In genomic region chr14:105180598-105181528, GRCh38 we compare ENCODE assay signal across 7 cellular contexts. TPM values are rescaled to one million over a fixed set of nuclear protein-coding genes. Genes with fewer than 3 reads are reported as not detected.
DNase-seq lines count a peak whose midpoint lies in the region; ATAC-seq lines count a peak whose summit lies in the region.

Gene NUDT14 (minus strand): TSS chr14:105181312. CDS start chr14:105181209, 103 bp downstream.

- peaks cover 20% of the 10 kb centered on the region for H3K4me1 Mint-ChIP-seq in activated T-cell treated with anti-CD3 and anti-CD28 coated beads, Interleukin-2, amount 50 U/mL, for 4 hours (ENCODE audit: low read depth)
- H3K4me1 Mint-ChIP-seq in natural killer cell treated with Interleukin-12 subunit alpha and Interleukin-12 subunit beta and Interleukin-15 and Interleukin-18, amount 100 ng/mL, for 72 hours (ENCODE audit: low read depth in 2 of 2) = peaks cover 0 to 11% of the 10 kb centered on the region in 2 donors
- peaks cover 35% of the 10 kb centered on the region for H3K4me1 Mint-ChIP-seq in stimulated activated naive CD8-positive, alpha-beta T cell treated with anti-CD3 and anti-CD28 coated beads, Interleukin-15, amount 100 ng/mL, for 72 hours

- H3K27ac Mint-ChIP-seq in natural killer cell treated with Interleukin-12 subunit alpha and Interleukin-12 subunit beta and Interleukin-15 and Interleukin-18, amount 100 ng/mL, for 72 hours = no peak within 1 kb of the TSS
- H3K27ac Mint-ChIP-seq in stimulated activated naive CD8-positive, alpha-beta T cell treated with anti-CD3 and anti-CD28 coated beads, Interleukin-15, amount 100 ng/mL, for 72 hours = peak within 1 kb of the TSS in 1 of 2 donors; percentile 88

- H3K9me3 Mint-ChIP-seq in activated T-cell treated with anti-CD3 and anti-CD28 coated beads, Interleukin-2, amount 50 U/mL, for 4 hours = no peaks in the 10 kb centered on the region
- H3K9me3 Mint-ChIP-seq in natural killer cell treated with Interleukin-12 subunit alpha and Interleukin-12 subunit beta and Interleukin-15 and Interleukin-18, amount 100 ng/mL, for 72 hours = no peaks in the 10 kb centered on the region
- H3K9me3 Mint-ChIP-seq in stimulated activated naive CD8-positive, alpha-beta T cell treated with anti-CD3 and anti-CD28 coated beads, Interleukin-15, amount 100 ng/mL, for 72 hours = no peaks in the 10 kb centered on the region

- ATAC-seq in GM18498 (IDR thresholded peaks at IDR 0.05; ENCODE audit: unreplicated experiment) (peak; percentile 72), HG02885 (IDR thresholded peaks at IDR 0.05; ENCODE audit: poor library complexity, unreplicated experiment) (peak; percentile 82), esophagus mucosa (peak; percentile 86)
- ATAC-seq in activated T-cell treated with anti-CD3 and anti-CD28 coated beads, Interleukin-2, amount 50 U/mL, for 4 hours = peak; percentile 86 to 89
- peak; percentile 87 to 93 for ATAC-seq in natural killer cell treated with Interleukin-12 subunit alpha and Interleukin-12 subunit beta and Interleukin-15 and Interleukin-18, amount 100 ng/mL, for 72 hours
- peak; percentile 78 for ATAC-seq in stimulated activated naive CD8-positive, alpha-beta T cell treated with anti-CD3 and anti-CD28 coated beads, Interleukin-15, amount 100 ng/mL, for 72 hours

- peak within 1 kb of the TSS; percentile 74 for H3K4me3 Mint-ChIP-seq in activated T-cell treated with anti-CD3 and anti-CD28 coated beads, Interleukin-2, amount 50 U/mL, for 4 hours
- peak within 1 kb of the TSS; percentile 78 for H3K4me3 Mint-ChIP-seq in natural killer cell treated with Interleukin-12 subunit alpha and Interleukin-12 subunit beta and Interleukin-15 and Interleukin-18, amount 100 ng/mL, for 72 hours
- H3K4me3 Mint-ChIP-seq in stimulated activated naive CD8-positive, alpha-beta T cell treated with anti-CD3 and anti-CD28 coated beads, Interleukin-15, amount 100 ng/mL, for 72 hours = peak within 1 kb of the TSS; percentile 60 to 70

- no peaks in the 10 kb centered on the region for H3K36me3 Mint-ChIP-seq in activated T-cell treated with anti-CD3 and anti-CD28 coated beads, Interleukin-2, amount 50 U/mL, for 4 hours (ENCODE audit: insufficient read depth)
- no peaks in the 10 kb centered on the region for H3K36me3 Mint-ChIP-seq in natural killer cell treated with Interleukin-12 subunit alpha and Interleukin-12 subunit beta and Interleukin-15 and Interleukin-18, amount 100 ng/mL, for 72 hours

- peak; percentile 72 for DNase-seq in NCI-H774 (lab: John Stamatoyannopoulos, UW)
- DNase-seq in activated T-cell treated with anti-CD3 and anti-CD28 coated beads, Interleukin-2, amount 50 U/mL, for 4 hours = peak; percentile 86
- peak; percentile 83 for DNase-seq in natural killer cell treated with Interleukin-12 subunit alpha and Interleukin-12 subunit beta and Interleukin-15 and Interleukin-18, amount 100 ng/mL, for 72 hours (ENCODE audit: low spot score)
- peak; percentile 73 to 80 for DNase-seq in stimulated activated naive CD8-positive, alpha-beta T cell treated with anti-CD3 and anti-CD28 coated beads, Interleukin-15, amount 100 ng/mL, for 72 hours

- no peaks in the 10 kb centered on the region for H3K27me3 Mint-ChIP-seq in activated T-cell treated with anti-CD3 and anti-CD28 coated beads, Interleukin-2, amount 50 U/mL, for 4 hours (ENCODE audit: low read depth)
- no peaks in the 10 kb centered on the region for H3K27me3 Mint-ChIP-seq in natural killer cell treated with Interleukin-12 subunit alpha and Interleukin-12 subunit beta and Interleukin-15 and Interleukin-18, amount 100 ng/mL, for 72 hours
- H3K27me3 Mint-ChIP-seq in stimulated activated naive CD8-positive, alpha-beta T cell treated with anti-CD3 and anti-CD28 coated beads, Interleukin-15, amount 100 ng/mL, for 72 hours = peaks cover 33% of the 10 kb centered on the region

RNA-seq across cellular contexts. Expression of gene NUDT14, which starts in this region (rescaled TPM):
- total RNA-seq in activated T-cell treated with anti-CD3 and anti-CD28 coated beads, Interleukin-2, amount 50 U/mL, for 4 hours = 1 to 10 TPM; 5.2 to 7.0 (median 5.7) TPM
- 14.7 TPM for total RNA-seq in esophagus mucosa
- total RNA-seq in natural killer cell treated with Interleukin-12 subunit alpha and Interleukin-12 subunit beta and Interleukin-15 and Interleukin-18, amount 100 ng/mL, for 72 hours = 10 to 100 TPM; 10.2 to 23.4 TPM

Comparison
In these comparisons a context has a peak if more than half of its experiments do, and no peak if none do; other contexts are left out.
1. Peak in every context shown above with its lines: DNase-seq and ATAC-seq.